14 cellular contexts compared by ENCODE assay signal in genomic region chr12:93042283-93042682, GRCh38.
DNase-seq lines count a peak whose midpoint lies in the region; ATAC-seq and TF ChIP-seq lines count a peak whose summit lies in the region.
"Had no signal": no experiment of that assay in that cellular context is flagged by ENCODE, and none has a peak within 500 bp of the region (broad histone marks: within the 10 kb centered on the region; RNA-seq: fewer than 3 reads in every experiment).

No MANE protein-coding gene starts in this region.

- H3K79me2 ChIP-seq in GM23248 (ENCODE audit: insufficient read depth): no peaks in the 10 kb centered on the region

- no peaks in the 10 kb centered on the region for H3F3A ChIP-seq in GM23248 (ENCODE audit: insufficient read depth)

- H3K4me1 ChIP-seq in GM23248 (ENCODE audit: insufficient read depth) (no peaks in the 10 kb centered on the region), mucosa of descending colon (ENCODE audit: low read depth) (peaks cover 10% of the 10 kb centered on the region)
- H3K4me1 ChIP-seq: A549; BLaER1 treated with 17β-estradiol and CSF1 and Interleukin-3, amounts not matched to agents 10 nM and 100 nM had no signal

- no peaks in the 10 kb centered on the region for H3K9me3 ChIP-seq in GM23248 (ENCODE audit: low read depth)
- H3K9me3 ChIP-seq in mucosa of descending colon: no peaks in the 10 kb centered on the region
- H3K9me3 ChIP-seq: A549; BLaER1 treated with 17β-estradiol and CSF1 and Interleukin-3, amounts not matched to agents 10 nM and 100 nM had no signal

- no peak overlapping the region for H2AFZ ChIP-seq in GM23248

- intact Hi-C loops in mucosa of descending colon (cut with DNase I, micrococcal nuclease): no loop called here

- no peak for TF ChIP-seq CTCF in brain microvascular endothelial cell (IDR thresholded peaks at IDR 0.05; ENCODE audit: low read depth, low read length, missing control alignments)
- TF ChIP-seq CTCF in mucosa of descending colon (IDR thresholded peaks at IDR 0.05): no peak

- no peak overlapping the region for H3K4me2 ChIP-seq in GM23248 (ENCODE audit: unreplicated experiment)
- H3K4me2 ChIP-seq: A549; BLaER1 treated with 17β-estradiol and CSF1 and Interleukin-3, amounts not matched to agents 10 nM and 100 nM had no signal

- H3K27me3 ChIP-seq in GM23248 (replicated peaks; ENCODE audit: insufficient read depth): no peaks in the 10 kb centered on the region
- no peaks in the 10 kb centered on the region for H3K27me3 ChIP-seq in brain microvascular endothelial cell (replicated peaks)
- H3K27me3 ChIP-seq: BLaER1 treated with 17β-estradiol and CSF1 and Interleukin-3, amounts not matched to agents 10 nM and 100 nM had no signal

- DNase-seq in COLO668 (lab: John Stamatoyannopoulos, UW; ENCODE audit: unreplicated experiment): peak; percentile 41
- peak; percentile 11 for DNase-seq in GM23248
- DNase-seq in brain microvascular endothelial cell: peak; percentile 36
- DNase-seq in mucosa of descending colon: no peak
- no peak for DNase-seq in GM19238 (ENCODE audit: insufficient read length, low spot score)
- no peak for DNase-seq in substantia nigra (lab: John Stamatoyannopoulos, UW)
- DNase-seq: KBM-7, NCI-H1436, NCI-H2081, NCI-H524 had no signal

- no peak overlapping the region for H3K27ac ChIP-seq in GM23248
- no peak overlapping the region for H3K27ac ChIP-seq in brain microvascular endothelial cell
- H3K27ac ChIP-seq in substantia nigra (ENCODE audit: low read depth, low read length, poor library complexity, severe bottlenecking): no peak overlapping the region
- H3K27ac ChIP-seq: A549; BLaER1 treated with 17β-estradiol and CSF1 and Interleukin-3, amounts not matched to agents 10 nM and 100 nM had no signal

- 35% methylated on average over 3 of the region's 3 CpGs for WGBS in GM23248 (ENCODE audit: low coverage in 1 of 2, low lambda C conversion rate in 2 of 2, missing lambda C conversion rate in 2 of 2), 2 experiments

- H3K36me3 ChIP-seq in GM23248 (ENCODE audit: low read depth) (no peaks in the 10 kb centered on the region), brain microvascular endothelial cell (replicated peaks) (no peaks in the 10 kb centered on the region), mucosa of descending colon (ENCODE audit: low read depth) (no peaks in the 10 kb centered on the region)
- H3K36me3 ChIP-seq: BLaER1 treated with 17β-estradiol and CSF1 and Interleukin-3, amounts not matched to agents 10 nM and 100 nM had no signal

- H4K20me1 ChIP-seq in GM23248 (ENCODE audit: insufficient read depth): no peaks in the 10 kb centered on the region
- H4K20me1 ChIP-seq: BLaER1 treated with 17β-estradiol and CSF1 and Interleukin-3, amounts not matched to agents 10 nM and 100 nM had no signal

- no peak overlapping the region for H3K4me3 ChIP-seq in GM23248
- no peak overlapping the region for H3K4me3 ChIP-seq in brain microvascular endothelial cell (ENCODE audit: low read depth, low read length)
- H3K4me3 ChIP-seq in mucosa of descending colon: no peak overlapping the region
- H3K4me3 ChIP-seq: A549; BLaER1 treated with 17β-estradiol and CSF1 and Interleukin-3, amounts not matched to agents 10 nM and 100 nM; GM12878 had no signal

- in situ Hi-C loops in GM23248 (cut with MboI) (no loop called here), brain microvascular endothelial cell (cut with HindIII; ENCODE audit: low pct_ligation_motif_present, low sequenced_read_pairs) (no loop called here)

- H3K9me2 ChIP-seq in GM23248 (ENCODE audit: insufficient read depth): no peaks in the 10 kb centered on the region

- H3K9ac ChIP-seq in GM23248: no peak overlapping the region
- H3K9ac ChIP-seq: BLaER1 treated with 17β-estradiol and CSF1 and Interleukin-3, amounts not matched to agents 10 nM and 100 nM had no signal

- ATAC-seq in mucosa of descending colon: peak; percentile 52
- ATAC-seq in HG03469 (IDR thresholded peaks at IDR 0.05; ENCODE audit: unreplicated experiment): no peak
- ATAC-seq: A549, GM12878 had no signal

Comparison
In these comparisons a context has a peak if more than half of its experiments do, and no peak if none do; other contexts are left out.
1. DNase-seq: peak in COLO668 (single experiment), GM23248 (single experiment) and brain microvascular endothelial cell (single experiment); none in mucosa of descending colon (0 of 3), GM19238 (single experiment) and substantia nigra (0 of 49).